16 cellular contexts compared by ENCODE assay signal in the genomic region with DNA sequence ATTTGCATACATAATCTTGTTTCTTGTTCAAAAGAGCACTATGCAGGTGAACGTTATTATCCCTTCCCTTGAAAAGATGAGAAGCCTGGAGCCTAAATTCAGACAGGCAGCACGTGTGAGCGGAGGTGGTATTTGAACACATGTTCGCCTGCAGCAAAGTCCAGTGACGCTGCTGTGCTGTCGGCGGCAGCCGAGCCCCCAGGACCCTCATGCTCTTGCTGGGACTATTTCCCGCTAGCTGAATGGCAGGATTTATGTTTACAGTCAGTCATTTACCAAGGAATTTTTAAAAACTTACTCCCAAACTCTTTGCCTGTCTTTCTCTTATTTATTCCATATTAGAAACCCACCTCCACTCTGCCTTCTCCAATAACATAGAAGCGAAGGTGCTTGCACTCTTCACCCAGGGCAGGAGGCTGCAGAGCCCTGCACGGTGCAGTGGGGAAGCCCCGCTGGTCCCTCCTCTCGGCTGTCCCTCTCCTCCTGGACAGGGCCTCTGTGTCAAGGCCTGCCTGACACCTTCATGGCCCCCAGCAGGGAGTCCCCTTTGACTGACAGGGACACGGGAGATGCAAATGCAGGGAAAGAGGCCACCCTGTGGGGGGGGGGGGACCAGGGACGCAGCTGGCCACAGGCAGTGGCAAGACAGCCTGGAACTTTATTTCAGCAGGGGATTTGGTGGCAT.
DNase-seq lines count a peak whose midpoint lies in the region; ATAC-seq and TF ChIP-seq lines count a peak whose summit lies in the region.
"Had no signal": no experiment of that assay in that cellular context is flagged by ENCODE, and none has a peak within 500 bp of the region (broad histone marks: within the 10 kb centered on the region; RNA-seq: fewer than 3 reads in every experiment).

No MANE protein-coding gene starts in this region.

- no peaks in the 10 kb centered on the region for H3K27me3 ChIP-seq in GM23338 (ENCODE audit: insufficient read depth)
- no peaks in the 10 kb centered on the region for H3K27me3 ChIP-seq in tibial artery

- H3K9me3 Mint-ChIP-seq in GM23338 (peaks cover 18% of the 10 kb centered on the region), nephron progenitor cell (peaks cover 4% of the 10 kb centered on the region), osteocyte (ENCODE audit: unreplicated experiment) (no peaks in the 10 kb centered on the region)
- H3K9me3 Mint-ChIP-seq: CD8-positive, alpha-beta T cell had no signal

- H3K36me3 Mint-ChIP-seq in GM23338 (ENCODE audit: low read depth): peaks cover 8% of the 10 kb centered on the region
- H3K36me3 Mint-ChIP-seq in nephron progenitor cell (ENCODE audit: low read depth): no peaks in the 10 kb centered on the region
- H3K36me3 Mint-ChIP-seq in osteocyte (ENCODE audit: unreplicated experiment): no peaks in the 10 kb centered on the region
- H3K36me3 Mint-ChIP-seq: CD4-positive, CD25-positive, alpha-beta regulatory T cell; CD8-positive, alpha-beta T cell had no signal

- TF ChIP-seq CTCF in GM23338 (conservative IDR thresholded peaks at IDR 0.05; ENCODE audit: low read depth in 2 of 2) (no peak), nephron progenitor cell (IDR thresholded peaks at IDR 0.05) (no peak), osteocyte (IDR thresholded peaks at IDR 0.05) (no peak), tibial artery (IDR thresholded peaks at IDR 0.05) (no peak)

- H3K4me1 Mint-ChIP-seq in GM23338 (peaks cover 46% of the 10 kb centered on the region), nephron progenitor cell (peaks cover 74% of the 10 kb centered on the region), osteocyte (ENCODE audit: unreplicated experiment) (peaks cover 56% of the 10 kb centered on the region)
- H3K4me1 Mint-ChIP-seq: B cell; CD4-positive, CD25-positive, alpha-beta regulatory T cell had no signal

- 0 out of 2 replicates have a peak, but pooled peaks cover 3% of the 10 kb centered on the region for H3F3A ChIP-seq in GM23338 (replicated peaks; ENCODE audit: low read depth)

- H3K4me3 Mint-ChIP-seq in GM23338 (no peak overlapping the region), nephron progenitor cell (no peak overlapping the region), osteocyte (ENCODE audit: unreplicated experiment) (no peak overlapping the region)
- H3K4me3 Mint-ChIP-seq: B cell; CD4-positive, CD25-positive, alpha-beta regulatory T cell; CD8-positive, alpha-beta T cell had no signal

- no peak overlapping the region for H3K4me3 ChIP-seq in GM23338
- peak overlapping the region; percentile 44; the same call in 1 of the 2 replicates for H3K4me3 ChIP-seq in SK-N-MC
- no peak overlapping the region for H3K4me3 ChIP-seq in tibial artery
- H3K4me3 ChIP-seq: BLaER1, GM23248 had no signal

- no peaks in the 10 kb centered on the region for H4K20me1 ChIP-seq in GM23338 (replicated peaks; ENCODE audit: insufficient read depth)
- H4K20me1 ChIP-seq: BLaER1 had no signal

- no peaks in the 10 kb centered on the region for H3K9me2 ChIP-seq in GM23338 (ENCODE audit: insufficient read depth)

- H3K36me3 ChIP-seq in GM23338 (ENCODE audit: insufficient read depth): no peaks in the 10 kb centered on the region
- H3K36me3 ChIP-seq in SK-N-MC (ENCODE audit: insufficient read depth, low read length): no peaks in the 10 kb centered on the region
- no peaks in the 10 kb centered on the region for H3K36me3 ChIP-seq in tibial artery
- H3K36me3 ChIP-seq: BLaER1 had no signal

- H3K27ac Mint-ChIP-seq in GM23338 (peak overlapping the region; percentile 59; the same call in 1 of the 2 replicates), nephron progenitor cell (peak overlapping the region; percentile 87), osteocyte (ENCODE audit: unreplicated experiment) (peak overlapping the region; percentile 72)
- H3K27ac Mint-ChIP-seq: B cell; CD4-positive, CD25-positive, alpha-beta regulatory T cell; CD8-positive, alpha-beta T cell had no signal

- peak; percentile 30 for ATAC-seq in GM23338
- ATAC-seq in sciatic nerve: no peak
- ATAC-seq: CD8-positive, alpha-beta T cell had no signal

- H3K27me3 Mint-ChIP-seq in GM23338 (ENCODE audit: insufficient read depth, low read depth, poor library complexity) (peaks cover 12% of the 10 kb centered on the region), nephron progenitor cell (ENCODE audit: low read depth, poor library complexity) (peaks cover 14% of the 10 kb centered on the region), osteocyte (ENCODE audit: unreplicated experiment) (no peaks in the 10 kb centered on the region)
- H3K27me3 Mint-ChIP-seq: B cell had no signal

- intact Hi-C loops in sciatic nerve (cut with DNase I) (no loop called here), tibial artery (cut with DNase I; ENCODE audit: low total_unique reads) (no loop called here)

- H3K9ac ChIP-seq in SK-N-MC (ENCODE audit: insufficient read length): peak overlapping the region; percentile 32
- H3K9ac ChIP-seq: BLaER1, GM23248 had no signal

- H3K27ac ChIP-seq in GM23338 (ENCODE audit: low read depth): no peak overlapping the region
- H3K27ac ChIP-seq in SK-N-MC: peak overlapping the region; percentile 94
- no peak overlapping the region for H3K27ac ChIP-seq in tibial artery
- H3K27ac ChIP-seq: 22Rv1, BLaER1, C4-2B, GM23248 had no signal

- H3K4me1 ChIP-seq in GM23338 (ENCODE audit: insufficient read depth) (peaks cover 16% of the 10 kb centered on the region), tibial artery (no peaks in the 10 kb centered on the region)
- H3K4me1 ChIP-seq: BLaER1, Caco-2 had no signal

- no peaks in the 10 kb centered on the region for H3K79me2 ChIP-seq in GM23338 (replicated peaks; ENCODE audit: insufficient read depth)

- no peak for DNase-seq in GM23338 (ENCODE audit: low spot score)
- no peak for DNase-seq in SK-N-MC (ENCODE audit: low read depth, low spot score)
- no peak for DNase-seq in nephron progenitor cell
- no peak for DNase-seq in osteocyte (ENCODE audit: extremely low spot score, unreplicated experiment)
- DNase-seq in sciatic nerve (ENCODE audit: low spot score): no peak
- DNase-seq in HuH-7.5 (ENCODE audit: low spot score): no peak
- no peak for DNase-seq in tibial artery
- DNase-seq: CD4-positive, CD25-positive, alpha-beta regulatory T cell; CD8-positive, alpha-beta T cell; DMS153; GM23248 had no signal

- no peak overlapping the region; the same call in 1 of the 2 replicates for H2AFZ ChIP-seq in GM23338
- H2AFZ ChIP-seq: GM23248 had no signal

- H3K9me3 ChIP-seq in SK-N-MC (ENCODE audit: low read depth, low read length) (no peaks in the 10 kb centered on the region), tibial artery (peaks cover 0 to 3% (median 0%) of the 10 kb centered on the region in 3 donors)
- H3K9me3 ChIP-seq: BLaER1 had no signal

- H3K4me2 ChIP-seq in GM23338: no peak overlapping the region
- H3K4me2 ChIP-seq: BLaER1 had no signal

TF ChIP-seq in GM23338, 12 proteins besides CTCF, POLR2A, EP300 and RAD21 (continues in another document):
- no peak for TF ChIP-seq EZH2phosphoT487 (IDR thresholded peaks at IDR 0.05; ENCODE audit: unreplicated experiment)
- TF ChIP-seq JUNB (IDR thresholded peaks at IDR 0.05; ENCODE audit: unreplicated experiment): no peak
- no peak for TF ChIP-seq ZNF331 (CRISPR knock-in tag; IDR thresholded peaks at IDR 0.05; ENCODE audit: low read depth)
- TF ChIP-seq NANOG (IDR thresholded peaks at IDR 0.05; ENCODE audit: borderline replicate concordance): no peak
- TF ChIP-seq, protein P1, sequence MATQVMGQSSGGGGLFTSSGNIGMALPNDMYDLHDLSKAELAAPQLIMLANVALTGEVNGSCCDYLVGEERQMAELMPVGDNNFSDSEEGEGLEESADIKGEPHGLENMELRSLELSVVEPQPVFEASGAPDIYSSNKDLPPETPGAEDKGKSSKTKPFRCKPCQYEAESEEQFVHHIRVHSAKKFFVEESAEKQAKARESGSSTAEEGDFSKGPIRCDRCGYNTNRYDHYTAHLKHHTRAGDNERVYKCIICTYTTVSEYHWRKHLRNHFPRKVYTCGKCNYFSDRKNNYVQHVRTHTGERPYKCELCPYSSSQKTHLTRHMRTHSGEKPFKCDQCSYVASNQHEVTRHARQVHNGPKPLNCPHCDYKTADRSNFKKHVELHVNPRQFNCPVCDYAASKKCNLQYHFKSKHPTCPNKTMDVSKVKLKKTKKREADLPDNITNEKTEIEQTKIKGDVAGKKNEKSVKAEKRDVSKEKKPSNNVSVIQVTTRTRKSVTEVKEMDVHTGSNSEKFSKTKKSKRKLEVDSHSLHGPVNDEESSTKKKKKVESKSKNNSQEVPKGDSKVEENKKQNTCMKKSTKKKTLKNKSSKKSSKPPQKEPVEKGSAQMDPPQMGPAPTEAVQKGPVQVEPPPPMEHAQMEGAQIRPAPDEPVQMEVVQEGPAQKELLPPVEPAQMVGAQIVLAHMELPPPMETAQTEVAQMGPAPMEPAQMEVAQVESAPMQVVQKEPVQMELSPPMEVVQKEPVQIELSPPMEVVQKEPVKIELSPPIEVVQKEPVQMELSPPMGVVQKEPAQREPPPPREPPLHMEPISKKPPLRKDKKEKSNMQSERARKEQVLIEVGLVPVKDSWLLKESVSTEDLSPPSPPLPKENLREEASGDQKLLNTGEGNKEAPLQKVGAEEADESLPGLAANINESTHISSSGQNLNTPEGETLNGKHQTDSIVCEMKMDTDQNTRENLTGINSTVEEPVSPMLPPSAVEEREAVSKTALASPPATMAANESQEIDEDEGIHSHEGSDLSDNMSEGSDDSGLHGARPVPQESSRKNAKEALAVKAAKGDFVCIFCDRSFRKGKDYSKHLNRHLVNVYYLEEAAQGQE (IDR thresholded peaks at IDR 0.05; ENCODE audit: unreplicated experiment): no peak
- TF ChIP-seq STAT1 (IDR thresholded peaks at IDR 0.05; ENCODE audit: unreplicated experiment): no peak
- TF ChIP-seq ZNF114 (CRISPR knock-in tag; IDR thresholded peaks at IDR 0.05): no peak
- TF ChIP-seq POLR2AphosphoS5 (IDR thresholded peaks at IDR 0.05; ENCODE audit: low read depth): no peak
- TF ChIP-seq EZH2 (IDR thresholded peaks at IDR 0.05; ENCODE audit: low read depth, unreplicated experiment): no peak
- no peak for TF ChIP-seq CREB1 (CRISPR knock-in tag; IDR thresholded peaks at IDR 0.05; ENCODE audit: low read depth)
- TF ChIP-seq, protein P2, sequence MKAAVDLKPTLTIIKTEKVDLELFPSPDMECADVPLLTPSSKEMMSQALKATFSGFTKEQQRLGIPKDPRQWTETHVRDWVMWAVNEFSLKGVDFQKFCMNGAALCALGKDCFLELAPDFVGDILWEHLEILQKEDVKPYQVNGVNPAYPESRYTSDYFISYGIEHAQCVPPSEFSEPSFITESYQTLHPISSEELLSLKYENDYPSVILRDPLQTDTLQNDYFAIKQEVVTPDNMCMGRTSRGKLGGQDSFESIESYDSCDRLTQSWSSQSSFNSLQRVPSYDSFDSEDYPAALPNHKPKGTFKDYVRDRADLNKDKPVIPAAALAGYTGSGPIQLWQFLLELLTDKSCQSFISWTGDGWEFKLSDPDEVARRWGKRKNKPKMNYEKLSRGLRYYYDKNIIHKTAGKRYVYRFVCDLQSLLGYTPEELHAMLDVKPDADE (IDR thresholded peaks at IDR 0.05): no peak
